ENCODE assay signal across 10 cellular contexts in the genomic region with DNA sequence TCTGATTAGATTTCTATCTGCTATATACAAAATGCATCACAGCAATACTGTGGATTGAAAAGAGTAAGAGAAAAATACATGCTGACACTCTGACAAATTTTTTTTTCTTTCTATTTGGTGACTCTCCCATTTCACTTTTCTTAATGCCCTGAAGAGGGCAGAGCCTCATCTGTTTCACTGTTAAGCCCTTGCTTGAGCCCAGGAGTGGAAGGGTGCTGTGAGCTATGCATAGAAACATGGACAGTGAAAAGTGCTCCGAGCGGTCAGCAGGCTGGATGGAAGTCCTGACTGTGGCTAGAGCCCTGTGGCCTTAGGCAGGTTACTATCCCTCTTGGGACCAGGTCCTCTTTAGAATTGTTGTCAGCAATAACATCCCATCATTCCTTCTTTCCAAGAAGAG. TPM values are rescaled to one million over a fixed set of nuclear protein-coding genes. Genes with fewer than 3 reads are reported as not detected.
DNase-seq lines count a peak whose midpoint lies in the region; TF ChIP-seq lines count a peak whose summit lies in the region.
"Had no signal": no experiment of that assay in that cellular context is flagged by ENCODE, and none has a peak within 500 bp of the region (broad histone marks: within the 10 kb centered on the region; RNA-seq: fewer than 3 reads in every experiment).

No MANE protein-coding gene starts in this region.

- no peaks in the 10 kb centered on the region for H3K79me2 ChIP-seq in neural progenitor cell (ENCODE audit: low read depth)

- no peak overlapping the region for H3K4me2 ChIP-seq in neural progenitor cell

- H3K36me3 Mint-ChIP-seq in neural progenitor cell, result peaks cover 15% of the 10 kb centered on the region

- H3K27ac ChIP-seq in neural progenitor cell, result no peak overlapping the region

- H3K4me3 Mint-ChIP-seq in neural progenitor cell, result no peak overlapping the region
- H3K4me3 Mint-ChIP-seq: naive B cell had no signal

- no peaks in the 10 kb centered on the region for H3K27me3 ChIP-seq in neural progenitor cell

- no peaks in the 10 kb centered on the region for H3K9me3 ChIP-seq in neural progenitor cell (ENCODE audit: low read depth)

- TF ChIP-seq CTCF in neural progenitor cell (IDR thresholded peaks at IDR 0.05), result peak; percentile 54

- no peak overlapping the region for H2AFZ ChIP-seq in neural progenitor cell (replicated peaks)

- no peaks in the 10 kb centered on the region for H4K20me1 ChIP-seq in neural progenitor cell (ENCODE audit: low read depth)

- H3K9ac ChIP-seq in neural progenitor cell, result no peak overlapping the region

- H3K27me3 Mint-ChIP-seq in neural progenitor cell (ENCODE audit: insufficient read depth, low read depth), result no peaks in the 10 kb centered on the region
- H3K27me3 Mint-ChIP-seq: naive B cell had no signal

- DNase-seq in DMS 273 (lab: John Stamatoyannopoulos, UW; ENCODE audit: unreplicated experiment) (peak; percentile 37), DMS 273 treated with DMSO at 0.1 percent for 48 hours (lab: John Stamatoyannopoulos, UW) (no peak), NCI-H2196 (lab: John Stamatoyannopoulos, UW; ENCODE audit: unreplicated experiment) (peak; percentile 21), dedifferentiated amniotic fluid mesenchymal stem cell (ENCODE audit: extremely low spot score) (peak; percentile 23), neural progenitor cell (ENCODE audit: low spot score) (peak; percentile 54)
- DNase-seq in activated CD4-positive, alpha-beta T cell treated with anti-CD3 and anti-CD28 coated beads, Interleukin-2, amount 50 U/mL, for 48 hours, result no peak
- no peak for DNase-seq in stimulated activated CD4-positive, alpha-beta T cell treated with anti-CD3 and anti-CD28 coated beads, Interleukin-2, amount 100 ng/mL, for 48 hours
- no peak for DNase-seq in activated CD4-positive, alpha-beta T cell treated with anti-CD3 and anti-CD28 coated beads, Interleukin-2, amount 50 U/mL, for 4 hours
- DNase-seq: 8988T, naive B cell had no signal

- H3K4me3 ChIP-seq in neural progenitor cell, result no peak overlapping the region

- peaks cover 7% of the 10 kb centered on the region for H3F3A ChIP-seq in neural progenitor cell (ENCODE audit: low read depth)

- H3K27ac Mint-ChIP-seq in neural progenitor cell, result no peak overlapping the region

- H3K4me1 ChIP-seq in neural progenitor cell, result no peaks in the 10 kb centered on the region

- peaks cover 4% of the 10 kb centered on the region for H3K36me3 ChIP-seq in neural progenitor cell

- H3K9me3 Mint-ChIP-seq in neural progenitor cell, result no peaks in the 10 kb centered on the region
- H3K9me3 Mint-ChIP-seq: naive B cell had no signal

- no peaks in the 10 kb centered on the region for H3K4me1 Mint-ChIP-seq in neural progenitor cell
- H3K4me1 Mint-ChIP-seq: naive B cell had no signal

RNA-seq across cellular contexts. Expression of a gene that starts 17.4 kb away (rescaled TPM):
- 244 and 348 TPM in 2 replicates for total RNA-seq in neural progenitor cell (ENCODE audit: low replicate concordance)

Comparison
In these comparisons a context has a peak if more than half of its experiments do, and no peak if none do; other contexts are left out.
1. DNase-seq: peak in DMS 273 (single experiment), NCI-H2196 (single experiment), dedifferentiated amniotic fluid mesenchymal stem cell (single experiment) and neural progenitor cell (single experiment); none in DMS 273 treated with DMSO at 0.1 percent for 48 hours (single experiment), activated CD4-positive, alpha-beta T cell treated with anti-CD3 and anti-CD28 coated beads, Interleukin-2, amount 50 U/mL, for 48 hours (0 of 2), stimulated activated CD4-positive, alpha-beta T cell treated with anti-CD3 and anti-CD28 coated beads, Interleukin-2, amount 100 ng/mL, for 48 hours (0 of 2) and activated CD4-positive, alpha-beta T cell treated with anti-CD3 and anti-CD28 coated beads, Interleukin-2, amount 50 U/mL, for 4 hours (0 of 2).